In the genomic region with DNA sequence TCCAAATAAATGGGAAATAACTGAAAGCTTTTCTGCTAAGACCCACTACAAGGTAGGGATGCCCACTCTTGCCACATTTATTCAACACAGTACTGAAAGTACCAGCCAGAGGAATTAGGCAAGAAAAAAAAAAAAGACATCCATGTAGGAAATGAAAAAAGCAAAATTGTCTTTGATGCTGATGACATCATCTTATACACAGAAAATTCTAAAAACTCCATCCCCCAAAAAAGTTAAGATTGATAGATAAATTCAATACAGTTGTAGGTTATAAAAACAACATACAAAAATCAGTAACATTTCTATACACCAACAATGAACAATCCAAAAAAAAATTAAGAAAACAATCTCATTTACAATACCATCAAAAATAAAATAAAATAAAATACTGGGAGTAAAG, we compare ENCODE assay signal across 9 cellular contexts.
"Had no signal": no experiment of that assay in that cellular context is flagged by ENCODE, and none has a peak within 500 bp of the region (broad histone marks: within the 10 kb centered on the region; RNA-seq: fewer than 3 reads in every experiment).

No MANE protein-coding gene starts in this region.

- H3K4me2 ChIP-seq: GM23338 had no signal

- H2AFZ ChIP-seq: GM23338 had no signal

- DNase-seq: H9, HCEC 1CT, HFFc6, IMR-90 had no signal

- ATAC-seq: GM23338, K562 had no signal

- H3K4me3 ChIP-seq: GM23338, K562 had no signal

- H3K27ac ChIP-seq: HL-60 had no signal

- FAIRE-seq: H1, H54, K562 had no signal
